Comparison of ENCODE assay signal across 1 cellular context in genomic region chr1:200433586-200433985, GRCh38.
TF ChIP-seq lines count a peak whose summit lies in the region.

No MANE protein-coding gene starts in this region.

TF ChIP-seq in GM23338, 12 proteins besides CTCF, POLR2A, EP300 and RAD21 (continued from another document):
- no peak for TF ChIP-seq ETS1 (IDR thresholded peaks at IDR 0.05)
- no peak for TF ChIP-seq ZNF462 (CRISPR knock-in tag; IDR thresholded peaks at IDR 0.05)
TF ChIP-seq in GM23338: peak in this region for 0.
